In the genomic region with DNA sequence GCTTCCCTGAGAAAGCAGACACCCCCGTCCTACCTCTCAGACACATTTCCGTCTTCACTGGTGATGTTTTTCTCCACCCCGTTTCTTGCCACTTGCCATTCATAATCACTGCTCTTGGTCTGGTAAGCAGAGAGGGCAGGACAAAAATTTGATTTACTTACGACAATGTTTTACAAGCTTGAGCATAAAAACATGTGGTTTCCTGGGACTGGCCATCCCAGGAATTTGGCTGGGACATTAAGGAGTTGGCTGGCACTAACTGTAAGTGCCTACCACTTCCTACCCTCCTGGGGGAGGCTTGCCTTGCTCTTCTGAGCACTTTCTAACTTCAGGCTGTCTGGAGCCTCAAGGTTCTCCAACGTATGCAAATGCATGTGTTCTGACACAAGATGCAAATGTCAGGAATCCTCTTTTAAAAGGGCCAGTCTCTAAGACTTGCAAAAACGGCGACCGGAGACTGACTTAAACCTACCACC, we compare ENCODE assay signal across 1 cellular context.
TF ChIP-seq lines count a peak whose summit lies in the region.

No MANE protein-coding gene starts in this region.

TF ChIP-seq in GM23338, 12 proteins besides CTCF, POLR2A, EP300 and RAD21 (continued from another document):
- TF ChIP-seq POLR2AphosphoS5 (IDR thresholded peaks at IDR 0.05; ENCODE audit: low read depth) = no peak
- no peak for TF ChIP-seq NANOG (IDR thresholded peaks at IDR 0.05; ENCODE audit: borderline replicate concordance)
